20 cellular contexts compared by ENCODE assay signal in genomic region chr3:18070231-18070630, GRCh38.
"Had no signal": no experiment of that assay in that cellular context is flagged by ENCODE, and none has a peak within 500 bp of the region (broad histone marks: within the 10 kb centered on the region; RNA-seq: fewer than 3 reads in every experiment).

No MANE protein-coding gene starts in this region.

- H3K27me3 ChIP-seq: Peyer's patch had no signal

- H2AFZ ChIP-seq: PC-9 had no signal

- H3K9me3 ChIP-seq: Peyer's patch had no signal

- ATAC-seq: SK-N-SH treated with all-trans-retinoic acid at 6 μM for 48 hours had no signal

- H3K4me1 ChIP-seq: Peyer's patch had no signal

- DNase-seq: MV-4-11, NCI-H1048, NCI-H1105, NCI-H1417, NCI-H1436 treated with DMSO at 0.1 percent for 48 hours, NCI-H1694, NCI-H187 treated with DMSO at 0.1 percent for 48 hours, NCI-H2029 treated with DMSO at 0.1 percent for 48 hours, NCI-H2171 treated with DMSO at 0.1 percent for 48 hours, NCI-H345, NCI-H446 treated with DMSO at 0.1 percent for 48 hours, NCI-H510A treated with DMSO at 0.1 percent for 48 hours, NCI-H69, NCI-H774, PC-9, Peyer's patch, SHP77 had no signal

- H3K27ac ChIP-seq: HL-60, KMS-11, PC-9, Peyer's patch had no signal

- H3K9ac ChIP-seq: KMS-11 had no signal

- H3K4me2 ChIP-seq: KMS-11, PC-9 had no signal

- H3K4me3 ChIP-seq: PC-9, Peyer's patch had no signal

- H3K36me3 ChIP-seq: Peyer's patch had no signal
